36 cellular contexts compared by ENCODE assay signal in genomic region chr2:224253464-224253863, GRCh38.
"Had no signal": no experiment of that assay in that cellular context is flagged by ENCODE, and none has a peak within 500 bp of the region (broad histone marks: within the 10 kb centered on the region; RNA-seq: fewer than 3 reads in every experiment).

No MANE protein-coding gene starts in this region.

- H3K4me1 Mint-ChIP-seq: activated CD4-positive, alpha-beta memory T cell treated with anti-CD3 and anti-CD28 coated beads, Interleukin-2, amount 10 ng/mL, durations not matched to agents 7 days and 5 days; activated CD4-positive, alpha-beta T cell treated with anti-CD3 and anti-CD28 coated beads, Interleukin-2, amount 10 ng/mL, durations not matched to agents 7 days and 5 days; activated CD8-positive, alpha-beta memory T cell treated with anti-CD3 and anti-CD28 coated beads, Interleukin-2, amount 10 ng/mL, durations not matched to agents 7 days and 5 days; activated T-helper 17 cell treated with anti-CD3 and anti-CD28 coated beads, Interleukin-2, amount 50 U/mL, for 72 hours had no signal

- H3K9me3 Mint-ChIP-seq: activated CD4-positive, alpha-beta memory T cell treated with anti-CD3 and anti-CD28 coated beads, Interleukin-2, amount 10 ng/mL, durations not matched to agents 7 days and 5 days; activated CD4-positive, alpha-beta T cell treated with anti-CD3 and anti-CD28 coated beads, Interleukin-2, amount 10 ng/mL, durations not matched to agents 7 days and 5 days; activated naive CD4-positive, alpha-beta T cell treated with anti-CD3 and anti-CD28 coated beads for 36 hours; activated naive CD4-positive, alpha-beta T cell treated with anti-CD3 and anti-CD28 coated beads, Interleukin-2, amount 50 U/mL, for 72 hours; activated naive CD8-positive, alpha-beta T cell treated with anti-CD3 and anti-CD28 coated beads for 36 hours; activated T-cell treated with anti-CD3 and anti-CD28 coated beads, Interleukin-2, amount 50 U/mL, for 24 hours; activated T-helper 17 cell treated with anti-CD3 and anti-CD28 coated beads, Interleukin-2, amount 50 U/mL, for 72 hours; T-helper 1 cell treated with Interleukin-12 subunit alpha and Interleukin-12 subunit beta and Interleukin-4 antibody, amounts not matched to agents 30 μg/mL and 1 μg/mL, for 36 hours; T-helper 2 cell treated with Interferon-gamma antibody and Interleukin-4, amounts not matched to agents 5 μg/mL and 100 μg/mL, for 36 hours; WTC11 had no signal

- H3K27ac ChIP-seq: adrenal gland, body of pancreas, brain microvascular endothelial cell, breast epithelium, WERI-Rb-1 had no signal

- DNase-seq: activated CD4-positive, alpha-beta memory T cell treated with anti-CD3 and anti-CD28 coated beads, Interleukin-2, amount 10 ng/mL, durations not matched to agents 7 days and 5 days; activated CD4-positive, alpha-beta T cell treated with anti-CD3 and anti-CD28 coated beads for 1 hour; activated CD4-positive, alpha-beta T cell treated with anti-CD3 and anti-CD28 coated beads for 36 hours; activated CD4-positive, alpha-beta T cell treated with anti-CD3 and anti-CD28 coated beads for 48 hours; activated CD4-positive, alpha-beta T cell treated with anti-CD3 and anti-CD28 coated beads, Interleukin-2, amount 10 ng/mL, durations not matched to agents 7 days and 5 days; activated CD4-positive, alpha-beta T cell treated with anti-CD3 and anti-CD28 coated beads, Interleukin-2, amount 50 U/mL, for 48 hours; activated CD4-positive, CD25-positive, alpha-beta regulatory T cell; activated CD8-positive, alpha-beta memory T cell treated with anti-CD3 and anti-CD28 coated beads for 24 hours; activated CD8-positive, alpha-beta memory T cell treated with anti-CD3 and anti-CD28 coated beads, Interleukin-2, amount 10 ng/mL, durations not matched to agents 7 days and 5 days; activated CD8-positive, alpha-beta memory T cell treated with anti-CD3 and anti-CD28 coated beads, Interleukin-2, amount 50 U/mL, for 48 hours; activated CD8-positive, alpha-beta T cell treated with anti-CD3 and anti-CD28 coated beads, Interleukin-2, amount 10 ng/mL, durations not matched to agents 7 days and 5 days; activated effector memory CD4-positive, alpha-beta T cell treated with anti-CD3 and anti-CD28 coated beads, Interleukin-2, amount 50 U/mL, for 16 hours; activated gamma-delta T cell treated with Interleukin-2 at 50 U/mL for 16 hours; activated naive CD4-positive, alpha-beta T cell; activated naive CD4-positive, alpha-beta T cell treated with anti-CD3 and anti-CD28 coated beads for 36 hours; activated naive CD4-positive, alpha-beta T cell treated with anti-CD3 and anti-CD28 coated beads, Interleukin-2, amount 50 U/mL, for 16 hours; activated naive CD8-positive, alpha-beta T cell treated with anti-CD3 and anti-CD28 coated beads for 36 hours; activated T-cell treated with anti-CD3 and anti-CD28 coated beads, Interleukin-2, amount 50 U/mL, for 24 hours; activated T-cell treated with anti-CD3 and anti-CD28 coated beads, Interleukin-2, amount 50 U/mL, for 48 hours; adrenal gland; amniotic stem cell; aorta; body of pancreas; brain microvascular endothelial cell; central memory CD4-positive, alpha-beta T cell; T-helper 1 cell; T-helper 2 cell; T-helper 9 cell; WERI-Rb-1 had no signal

- H3K4me3 Mint-ChIP-seq: activated CD4-positive, alpha-beta memory T cell treated with anti-CD3 and anti-CD28 coated beads, Interleukin-2, amount 10 ng/mL, durations not matched to agents 7 days and 5 days; activated CD4-positive, alpha-beta T cell treated with anti-CD3 and anti-CD28 coated beads for 36 hours; activated CD4-positive, alpha-beta T cell treated with anti-CD3 and anti-CD28 coated beads, Interleukin-2, amount 10 ng/mL, durations not matched to agents 7 days and 5 days; activated CD8-positive, alpha-beta memory T cell treated with anti-CD3 and anti-CD28 coated beads, Interleukin-2, amount 10 ng/mL, durations not matched to agents 7 days and 5 days; activated CD8-positive, alpha-beta T cell treated with anti-CD3 and anti-CD28 coated beads, Interleukin-2, amount 10 ng/mL, durations not matched to agents 7 days and 5 days; activated naive CD4-positive, alpha-beta T cell treated with anti-CD3 and anti-CD28 coated beads for 36 hours; activated naive CD8-positive, alpha-beta T cell treated with anti-CD3 and anti-CD28 coated beads for 36 hours; activated T-cell treated with anti-CD3 and anti-CD28 coated beads, Interleukin-2, amount 50 U/mL, for 24 hours; activated T-helper 17 cell treated with anti-CD3 and anti-CD28 coated beads, Interleukin-2, amount 50 U/mL, for 72 hours; T-helper 1 cell treated with Interleukin-12 subunit alpha and Interleukin-12 subunit beta and Interleukin-4 antibody, amounts not matched to agents 30 μg/mL and 1 μg/mL, for 36 hours; T-helper 2 cell treated with Interferon-gamma antibody and Interleukin-4, amounts not matched to agents 5 μg/mL and 100 μg/mL, for 36 hours; WTC11 had no signal

- H3K36me3 Mint-ChIP-seq: activated CD8-positive, alpha-beta memory T cell treated with anti-CD3 and anti-CD28 coated beads, Interleukin-2, amount 10 ng/mL, durations not matched to agents 7 days and 5 days; activated naive CD4-positive, alpha-beta T cell treated with anti-CD3 and anti-CD28 coated beads, Interleukin-2, amount 50 U/mL, for 72 hours; activated naive CD8-positive, alpha-beta T cell treated with anti-CD3 and anti-CD28 coated beads for 36 hours; WTC11 had no signal

- H3K27ac Mint-ChIP-seq: activated CD4-positive, alpha-beta memory T cell treated with anti-CD3 and anti-CD28 coated beads, Interleukin-2, amount 10 ng/mL, durations not matched to agents 7 days and 5 days; activated CD4-positive, alpha-beta T cell treated with anti-CD3 and anti-CD28 coated beads for 36 hours; activated CD4-positive, alpha-beta T cell treated with anti-CD3 and anti-CD28 coated beads, Interleukin-2, amount 10 ng/mL, durations not matched to agents 7 days and 5 days; activated CD8-positive, alpha-beta memory T cell treated with anti-CD3 and anti-CD28 coated beads, Interleukin-2, amount 10 ng/mL, durations not matched to agents 7 days and 5 days; activated CD8-positive, alpha-beta T cell treated with anti-CD3 and anti-CD28 coated beads, Interleukin-2, amount 10 ng/mL, durations not matched to agents 7 days and 5 days; activated naive CD4-positive, alpha-beta T cell treated with anti-CD3 and anti-CD28 coated beads for 36 hours; activated naive CD4-positive, alpha-beta T cell treated with anti-CD3 and anti-CD28 coated beads, Interleukin-2, amount 50 U/mL, for 72 hours; activated naive CD8-positive, alpha-beta T cell treated with anti-CD3 and anti-CD28 coated beads for 36 hours; activated T-cell treated with anti-CD3 and anti-CD28 coated beads, Interleukin-2, amount 50 U/mL, for 24 hours; activated T-helper 17 cell treated with anti-CD3 and anti-CD28 coated beads, Interleukin-2, amount 50 U/mL, for 72 hours; T-helper 1 cell treated with Interleukin-12 subunit alpha and Interleukin-12 subunit beta and Interleukin-4 antibody, amounts not matched to agents 30 μg/mL and 1 μg/mL, for 36 hours; T-helper 2 cell treated with Interferon-gamma antibody and Interleukin-4, amounts not matched to agents 5 μg/mL and 100 μg/mL, for 36 hours; WTC11 had no signal

- H3K4me1 ChIP-seq: adrenal gland, body of pancreas, breast epithelium had no signal

- H3K36me3 ChIP-seq: adrenal gland, brain microvascular endothelial cell, breast epithelium, WERI-Rb-1 had no signal

- H3K27me3 ChIP-seq: adrenal gland, body of pancreas, brain microvascular endothelial cell, breast epithelium had no signal

- ATAC-seq: activated CD4-positive, alpha-beta T cell treated with anti-CD3 and anti-CD28 coated beads for 36 hours; activated CD4-positive, CD25-positive, alpha-beta regulatory T cell treated with anti-CD3 and anti-CD28 coated beads, Interleukin-2, amount 50 U/mL, for 24 hours; activated CD8-positive, alpha-beta memory T cell treated with anti-CD3 and anti-CD28 coated beads, Interleukin-2, amount 10 ng/mL, durations not matched to agents 7 days and 5 days; activated CD8-positive, alpha-beta T cell treated with anti-CD3 and anti-CD28 coated beads, Interleukin-2, amount 10 ng/mL, durations not matched to agents 7 days and 5 days; activated naive CD4-positive, alpha-beta T cell treated with anti-CD3 and anti-CD28 coated beads, Interleukin-2, amount 50 U/mL, for 72 hours; activated T-helper 17 cell treated with anti-CD3 and anti-CD28 coated beads, Interleukin-2, amount 50 U/mL, for 72 hours; body of pancreas; WTC11 had no signal

- H3K4me3 ChIP-seq: adrenal gland, body of pancreas, breast epithelium had no signal

- H3K9me3 ChIP-seq: adrenal gland, body of pancreas, breast epithelium had no signal
